26 cellular contexts compared by ENCODE assay signal in genomic region chr10:49734676-49735075, GRCh38. TPM values are rescaled to one million over a fixed set of nuclear protein-coding genes. Genes with fewer than 3 reads are reported as not detected.
A peak's percentile ranks its signal among the peaks of the same experiment; 100 is the strongest.
DNase-seq lines count a peak whose midpoint lies in the region; ATAC-seq, FAIRE-seq and TF ChIP-seq lines count a peak whose summit lies in the region.
"Had no signal": no experiment of that assay in that cellular context is flagged by ENCODE, and none has a peak within 500 bp of the region (broad histone marks: within the 10 kb centered on the region; RNA-seq: fewer than 3 reads in every experiment).

No MANE protein-coding gene starts in this region.

- H3K27ac ChIP-seq in Panc1 (ENCODE audit: low read length) (no peak overlapping the region), hepatocyte (no peak overlapping the region), prostate gland (no peak overlapping the region)
- H3K27ac ChIP-seq: BLaER1 treated with 17β-estradiol and CSF1 and Interleukin-3, amounts not matched to agents 10 nM and 100 nM; neural progenitor cell had no signal

- no peaks in the 10 kb centered on the region for H3K9me2 ChIP-seq in hepatocyte (replicated peaks; ENCODE audit: insufficient read depth)

- no peaks in the 10 kb centered on the region for H3K27me3 ChIP-seq in Panc1 (ENCODE audit: control insufficient read depth, insufficient read depth, low read length)
- no peaks in the 10 kb centered on the region for H3K27me3 ChIP-seq in hepatocyte
- H3K27me3 ChIP-seq in prostate gland (replicated peaks; ENCODE audit: insufficient read depth), result no peaks in the 10 kb centered on the region
- H3K27me3 ChIP-seq: BLaER1 treated with 17β-estradiol and CSF1 and Interleukin-3, amounts not matched to agents 10 nM and 100 nM; neural progenitor cell had no signal

- in situ Hi-C loops in Panc1 (cut with HindIII; ENCODE audit: low pct_unique_long_range_greater_than_20kb, low sequenced_read_pairs), result no loop called here

- no peaks in the 10 kb centered on the region for H3K36me3 Mint-ChIP-seq in immature natural killer cell

- H3K9me3 ChIP-seq in Panc1 (ENCODE audit: control insufficient read depth, insufficient read depth, low read depth, low read length), result no peaks in the 10 kb centered on the region
- H3K9me3 ChIP-seq in hepatocyte (ENCODE audit: low read depth), result no peaks in the 10 kb centered on the region
- no peaks in the 10 kb centered on the region for H3K9me3 ChIP-seq in prostate gland
- H3K9me3 ChIP-seq: BLaER1 treated with 17β-estradiol and CSF1 and Interleukin-3, amounts not matched to agents 10 nM and 100 nM had no signal

- H2AFZ ChIP-seq in hepatocyte, result no peak overlapping the region
- H2AFZ ChIP-seq: neural progenitor cell had no signal

- no peak for TF ChIP-seq POLR2A in prostate gland (IDR thresholded peaks at IDR 0.05)

- H3K4me1 ChIP-seq in Panc1 (ENCODE audit: control insufficient read depth, insufficient read depth, low read length) (peaks cover 12% of the 10 kb centered on the region), hepatocyte (ENCODE audit: insufficient read depth) (no peaks in the 10 kb centered on the region), prostate gland (replicated peaks) (no peaks in the 10 kb centered on the region)
- H3K4me1 ChIP-seq: neural progenitor cell had no signal

- DNase-seq in D721Med (ENCODE audit: insufficient read length, low spot score), result peak; percentile 1
- DNase-seq in Panc1 (ENCODE audit: low read depth, low spot score), result no peak
- DNase-seq in hepatocyte (ENCODE audit: low spot score), result peak; percentile 73
- peak; percentile 22 for DNase-seq in prostate gland (ENCODE audit: low spot score)
- DNase-seq in hippocampal formation (lab: John Stamatoyannopoulos, UW), result no peak
- DNase-seq in NCI-H1417 (lab: John Stamatoyannopoulos, UW), result no peak
- DNase-seq in immature natural killer cell, result no peak
- DNase-seq: activated CD8-positive, alpha-beta memory T cell treated with anti-CD3 and anti-CD28 coated beads for 24 hours; activated gamma-delta T cell treated with Interleukin-2 at 50 U/mL for 16 hours; activated naive CD8-positive, alpha-beta T cell treated with anti-CD3 and anti-CD28 coated beads, Interleukin-2, amount 50 U/mL, for 24 hours; activated T-cell treated with anti-CD3 and anti-CD28 coated beads, Interleukin-2, amount 50 U/mL, for 1 hour; cerebellar nuclear complex; erythroblast; foreskin fibroblast; IMR-90; NCI-H1105 treated with DMSO at 0.1 percent for 48 hours; NCI-H2081 treated with DMSO at 0.1 percent for 48 hours; SIG-M5 had no signal

- no peak overlapping the region for H3K4me2 ChIP-seq in hepatocyte
- H3K4me2 ChIP-seq: BLaER1 treated with 17β-estradiol and CSF1 and Interleukin-3, amounts not matched to agents 10 nM and 100 nM; neural progenitor cell had no signal

- peak; percentile 64 for ATAC-seq in Panc1
- no peak for ATAC-seq in HG03039 (IDR thresholded peaks at IDR 0.05; ENCODE audit: unreplicated experiment)
- ATAC-seq: activated naive CD8-positive, alpha-beta T cell treated with anti-CD3 and anti-CD28 coated beads, Interleukin-2, amount 50 U/mL, for 24 hours had no signal

- H3K79me2 ChIP-seq in hepatocyte, result no peaks in the 10 kb centered on the region

- POLR2A ChIA-PET in Panc1 (lab: Charles Lee), result no interaction called here

- intact Hi-C loops in Panc1 (cut with micrococcal nuclease; ENCODE audit: unreplicated experiment), result no loop called here
- intact Hi-C loops in prostate gland (cut with DNase I), result no loop called here

- no peak overlapping the region for H3K4me3 Mint-ChIP-seq in immature natural killer cell
- H3K4me3 Mint-ChIP-seq: activated naive CD8-positive, alpha-beta T cell treated with anti-CD3 and anti-CD28 coated beads, Interleukin-2, amount 50 U/mL, for 24 hours; neural progenitor cell had no signal

- H3K27ac Mint-ChIP-seq in immature natural killer cell, result no peak overlapping the region
- H3K27ac Mint-ChIP-seq: activated naive CD8-positive, alpha-beta T cell treated with anti-CD3 and anti-CD28 coated beads, Interleukin-2, amount 50 U/mL, for 24 hours; neural progenitor cell; progenitor cell of endocrine pancreas had no signal

- BruUV-seq in Panc1 (replicated peaks; lab: Mats Ljungman, UMichigan), result no TSS peak

- no peaks in the 10 kb centered on the region for H3K4me1 Mint-ChIP-seq in immature natural killer cell
- H3K4me1 Mint-ChIP-seq: activated naive CD8-positive, alpha-beta T cell treated with anti-CD3 and anti-CD28 coated beads, Interleukin-2, amount 50 U/mL, for 24 hours; neural progenitor cell had no signal

- no peaks in the 10 kb centered on the region for H4K20me1 ChIP-seq in hepatocyte (ENCODE audit: insufficient read depth, poor library complexity, severe bottlenecking)

- peaks cover 1 to 10% (median 2%) of the 10 kb centered on the region in 3 donors for H3K27me3 Mint-ChIP-seq in immature natural killer cell (ENCODE audit: low read depth in 3 of 3)
- H3K27me3 Mint-ChIP-seq: activated naive CD8-positive, alpha-beta T cell treated with anti-CD3 and anti-CD28 coated beads, Interleukin-2, amount 50 U/mL, for 24 hours; progenitor cell of endocrine pancreas had no signal

- no peaks in the 10 kb centered on the region for H3K36me3 ChIP-seq in Panc1 (ENCODE audit: control insufficient read depth, insufficient read depth, low read length)
- H3K36me3 ChIP-seq in hepatocyte (replicated peaks; ENCODE audit: insufficient read depth, low read depth), result no peaks in the 10 kb centered on the region
- H3K36me3 ChIP-seq in prostate gland, result no peaks in the 10 kb centered on the region
- H3K36me3 ChIP-seq: BLaER1 treated with 17β-estradiol and CSF1 and Interleukin-3, amounts not matched to agents 10 nM and 100 nM; neural progenitor cell had no signal

- CTCF ChIA-PET in Panc1 (lab: Charles Lee), result no interaction called here

- H3K4me3 ChIP-seq in Panc1 (ENCODE audit: low read depth in 2 of 2, low read length in 2 of 2) (no peak overlapping the region), hepatocyte (no peak overlapping the region), prostate gland (no peak overlapping the region)
- H3K4me3 ChIP-seq: BLaER1 treated with 17β-estradiol and CSF1 and Interleukin-3, amounts not matched to agents 10 nM and 100 nM; neural progenitor cell had no signal

- FAIRE-seq in D721Med (lab: Jason Lieb, UNC), result no peak
- FAIRE-seq: TTC549 had no signal

- WGBS in hepatocyte (ENCODE audit: low lambda C conversion rate, missing lambda C conversion rate), result 65% methylated on average over 10 of the region's 10 CpGs
- 41% methylated on average over 10 of the region's 10 CpGs for WGBS in prostate gland

- H3K9me3 Mint-ChIP-seq in immature natural killer cell, result no peaks in the 10 kb centered on the region
- H3K9me3 Mint-ChIP-seq: activated naive CD8-positive, alpha-beta T cell treated with anti-CD3 and anti-CD28 coated beads, Interleukin-2, amount 50 U/mL, for 24 hours had no signal

- TF ChIP-seq CTCF in D721Med (IDR thresholded peaks at IDR 0.05; ENCODE audit: insufficient read depth, missing control alignments) (no peak), Panc1 (IDR thresholded peaks at IDR 0.05) (no peak), hepatocyte (IDR thresholded peaks at IDR 0.05; ENCODE audit: poor library complexity) (no peak), prostate gland (IDR thresholded peaks at IDR 0.05) (no peak)

RNA-seq across cellular contexts. Expression of gene OGDHL, which starts 27.4 kb away (rescaled TPM):
- total RNA-seq in Panc1 (2021; ENCODE audit: unreplicated experiment) (1.3 TPM), hepatocyte (9.5 and 12.9 TPM in 2 replicates), prostate gland (1 to 10 TPM; 3.3 to 8.5 TPM)
- 1.5 TPM for polyA plus RNA-seq in Panc1 (2012; ENCODE audit: insufficient read length)
- polyA plus RNA-seq in hepatocyte (8.0 and 9.3 TPM in 2 replicates), immature natural killer cell (not detected)

RNA-seq across cellular contexts. Expression of gene C10orf53, which starts 55.2 kb away (rescaled TPM):
- total RNA-seq in Panc1 (2021; ENCODE audit: unreplicated experiment) (not detected), hepatocyte (not detected in 2 replicates), prostate gland (1 to 10 TPM in 1 of 2 donors, not detected in 1; 1.5 TPM)
- not detected for polyA plus RNA-seq in Panc1 (2012; ENCODE audit: insufficient read length)
- polyA plus RNA-seq in hepatocyte (not detected in 2 replicates), immature natural killer cell (not detected)
- total RNA-seq: Daoy, IMR-90, lung microvascular endothelial cell, OCI-LY7, progenitor cell of endocrine pancreas had no signal
- polyA plus RNA-seq: IMR-90 had no signal

Comparison
In these comparisons a context has a peak if more than half of its experiments do, and no peak if none do; other contexts are left out.
1. DNase-seq: peak in D721Med (single experiment), hepatocyte (single experiment) and prostate gland (single experiment); none in Panc1 (single experiment), hippocampal formation (0 of 2), NCI-H1417 (0 of 3) and immature natural killer cell (0 of 3).